In genomic region chr16:88649924-88650748, GRCh38 we compare ENCODE assay signal across 8 cellular contexts. TPM values are rescaled to one million over a fixed set of nuclear protein-coding genes. Genes with fewer than 3 reads are reported as not detected.
DNase-seq lines count a peak whose midpoint lies in the region; ATAC-seq, FAIRE-seq and TF ChIP-seq lines count a peak whose summit lies in the region.

No MANE protein-coding gene starts in this region.

- no peaks in the 10 kb centered on the region for H3K9me3 Mint-ChIP-seq in dendritic cell treated with granulocyte-macrophage colony-stimulating factor and Interleukin-4, amounts not matched to agents 40 ng/mL and 50 ng/mL, for 4 days
- H3K9me3 Mint-ChIP-seq in mesothelial cell of epicardium: no peaks in the 10 kb centered on the region

- peak overlapping the region; percentile 92 for H3K27ac Mint-ChIP-seq in dendritic cell treated with granulocyte-macrophage colony-stimulating factor and Interleukin-4, amounts not matched to agents 40 ng/mL and 50 ng/mL, for 4 days
- H3K27ac Mint-ChIP-seq in mesothelial cell of epicardium: peak overlapping the region; percentile 43

- H3K36me3 Mint-ChIP-seq in dendritic cell treated with granulocyte-macrophage colony-stimulating factor and Interleukin-4, amounts not matched to agents 40 ng/mL and 50 ng/mL, for 4 days (ENCODE audit: low read depth): peaks cover 100% of the 10 kb centered on the region
- peaks cover 5% of the 10 kb centered on the region for H3K36me3 Mint-ChIP-seq in mesothelial cell of epicardium

- peaks cover 0 to 27% (median 0%) of the 10 kb centered on the region in 3 donors for H3K36me3 ChIP-seq in Peyer's patch
- peaks cover 0 to 37% (median 25%) of the 10 kb centered on the region in 4 donors for H3K36me3 ChIP-seq in upper lobe of left lung

- H3K27me3 ChIP-seq in Peyer's patch: no peaks in the 10 kb centered on the region
- no peaks in the 10 kb centered on the region for H3K27me3 ChIP-seq in upper lobe of left lung

- H3K9me3 ChIP-seq in Peyer's patch (no peaks in the 10 kb centered on the region), upper lobe of left lung (no peaks in the 10 kb centered on the region)

- 4 to 17% methylated on average over 22 to 29 of the region's 37 CpGs for WGBS in upper lobe of left lung, 2 donors

- DNase-seq in NCI-H82 (lab: John Stamatoyannopoulos, UW) (peak; percentile 33), NCI-H82 treated with DMSO at 0.1 percent for 48 hours (lab: John Stamatoyannopoulos, UW; ENCODE audit: unreplicated experiment) (no peak), Peyer's patch (peak; percentile 66 to 84 (median 75)), mesothelial cell of epicardium (ENCODE audit: low spot score in 2 of 2, unreplicated experiment in 2 of 2) (peak in 1 of 2 experiments; percentile 56), upper lobe of left lung (peak; percentile 59 to 78), frontal cortex (ENCODE audit: low spot score in 2 of 2) (no peak)

- peak overlapping the region; percentile 94 for H3K4me3 Mint-ChIP-seq in dendritic cell treated with granulocyte-macrophage colony-stimulating factor and Interleukin-4, amounts not matched to agents 40 ng/mL and 50 ng/mL, for 4 days
- H3K4me3 Mint-ChIP-seq in mesothelial cell of epicardium: peak overlapping the region; percentile 82

- TF ChIP-seq EP300 in upper lobe of left lung (IDR thresholded peaks at IDR 0.05): no peak

- no peak for FAIRE-seq in frontal cortex (lab: Jason Lieb, UNC)

- H3K27ac ChIP-seq in Peyer's patch (peak overlapping the region; percentile 86 to 96 (median 92)), upper lobe of left lung (peak overlapping the region; percentile 87 to 97 (median 92))

- ATAC-seq in HG02885 (IDR thresholded peaks at IDR 0.05; ENCODE audit: poor library complexity, unreplicated experiment): peak; percentile 17
- ATAC-seq in upper lobe of left lung (ENCODE audit: low FRiP score in 2 of 2): peak; percentile 12 to 73

- intact Hi-C loops in dendritic cell treated with granulocyte-macrophage colony-stimulating factor and Interleukin-4, amounts not matched to agents 40 ng/mL and 50 ng/mL, for 4 days (cut with micrococcal nuclease): loop anchor here (1.0 to 5.0 kb wide), 3 partner anchors 9 to 57 kb away; partner anchors contain the start of genes CTU2, RNF166 and SNAI3

- peaks cover 63% of the 10 kb centered on the region for H3K4me1 Mint-ChIP-seq in dendritic cell treated with granulocyte-macrophage colony-stimulating factor and Interleukin-4, amounts not matched to agents 40 ng/mL and 50 ng/mL, for 4 days (ENCODE audit: low read depth)
- peaks cover 10% of the 10 kb centered on the region for H3K4me1 Mint-ChIP-seq in mesothelial cell of epicardium

- no peaks in the 10 kb centered on the region for H3K27me3 Mint-ChIP-seq in dendritic cell treated with granulocyte-macrophage colony-stimulating factor and Interleukin-4, amounts not matched to agents 40 ng/mL and 50 ng/mL, for 4 days
- H3K27me3 Mint-ChIP-seq in mesothelial cell of epicardium (ENCODE audit: low read depth): no peaks in the 10 kb centered on the region

- TF ChIP-seq POLR2A in Peyer's patch (IDR thresholded peaks at IDR 0.05) (no peak), upper lobe of left lung (IDR thresholded peaks at IDR 0.05) (no peak)

- TF ChIP-seq CTCF in Peyer's patch (IDR thresholded peaks at IDR 0.05): no peak
- TF ChIP-seq CTCF in mesothelial cell of epicardium (IDR thresholded peaks at IDR 0.05; ENCODE audit: unreplicated experiment): no peak
- no peak for TF ChIP-seq CTCF in upper lobe of left lung (IDR thresholded peaks at IDR 0.05)

- peak overlapping the region; percentile 77 to 92 (median 88) for H3K4me3 ChIP-seq in Peyer's patch
- peak overlapping the region; percentile 71 to 91 (median 86) for H3K4me3 ChIP-seq in upper lobe of left lung

- H3K4me1 ChIP-seq in Peyer's patch: peaks cover 0 to 40% (median 22%) of the 10 kb centered on the region in 4 donors
- H3K4me1 ChIP-seq in upper lobe of left lung: peaks cover 16 to 47% (median 28%) of the 10 kb centered on the region in 4 donors

RNA-seq across cellular contexts. Expression of gene CYBA, which starts 0.7 kb away (rescaled TPM):
- total RNA-seq in Peyer's patch: 100 to 1,000 TPM; 131 to 162 (median 141) TPM
- 116 to 127 TPM (median 121 TPM) in 3 replicates for total RNA-seq in mesothelial cell of epicardium
- 100 to 1,000 TPM; 213 to 472 (median 322) TPM for total RNA-seq in upper lobe of left lung
- 24.9 TPM for total RNA-seq in frontal cortex

RNA-seq across cellular contexts. Expression of gene IL17C, which starts 11.8 kb away (rescaled TPM):
- total RNA-seq in Peyer's patch (not detected), mesothelial cell of epicardium (0.23 TPM in 1 of 3 replicates, not detected in the others), upper lobe of left lung (under 1 TPM in 2 of 6 donors, not detected in 4; 0.40 to 0.76 TPM), frontal cortex (not detected)

RNA-seq across cellular contexts. Expression of gene MVD, which starts 12.8 kb away (rescaled TPM):
- 100 to 1,000 TPM in 1 of 4 donors, 10 to 100 TPM in 3; 36.8 to 107 (median 60.6) TPM for total RNA-seq in Peyer's patch
- 59.5 to 67.2 TPM (median 64.0 TPM) in 3 replicates for total RNA-seq in mesothelial cell of epicardium
- 100 to 1,000 TPM in 2 of 6 donors, 10 to 100 TPM in 4; 38.1 to 114 (median 90.5) TPM for total RNA-seq in upper lobe of left lung
- 66.0 TPM for total RNA-seq in frontal cortex

RNA-seq across cellular contexts. Expression of gene SNAI3, which starts 36.2 kb away (rescaled TPM):
- total RNA-seq in Peyer's patch (under 1 TPM in 2 of 4 donors, not detected in 2; 0.70 to 0.80 TPM), mesothelial cell of epicardium (0.29 to 0.69 TPM (median 0.43 TPM) in 3 replicates), upper lobe of left lung (1 to 10 TPM in 4 of 6 donors, under 1 TPM in 1, not detected in 1; 0.78 to 8.1 (median 7.0) TPM), frontal cortex (not detected)

RNA-seq across cellular contexts. Expression of gene RNF166, which starts 56.1 kb away (rescaled TPM):
- total RNA-seq in Peyer's patch (10 to 100 TPM; 14.5 to 64.4 (median 23.1) TPM), mesothelial cell of epicardium (20.9 to 22.9 TPM (median 21.4 TPM) in 3 replicates), upper lobe of left lung (100 to 1,000 TPM in 1 of 6 donors, 10 to 100 TPM in 5; 23.2 to 101 (median 64.6) TPM), frontal cortex (10.2 TPM)

Comparison
In these comparisons a context has a peak if more than half of its experiments do, and no peak if none do; other contexts are left out.
1. DNase-seq: peak in NCI-H82 (single experiment), Peyer's patch (3 of 3) and upper lobe of left lung (2 of 2); none in NCI-H82 treated with DMSO at 0.1 percent for 48 hours (single experiment) and frontal cortex (0 of 2).